2 cellular contexts compared by ENCODE assay signal in genomic region chr7:20834656-20835055, GRCh38.
TF ChIP-seq lines count a peak whose summit lies in the region.

No MANE protein-coding gene starts in this region.

TF ChIP-seq in liver, 16 proteins besides CTCF, POLR2A, EP300 and RAD21:
- TF ChIP-seq MAX (IDR thresholded peaks at IDR 0.05) (no peak), FOXA1 (IDR thresholded peaks at IDR 0.05) (no peak), YY1 (IDR thresholded peaks at IDR 0.05) (no peak), FOXA2 (IDR thresholded peaks at IDR 0.05) (no peak), HNF4A (conservative IDR thresholded peaks at IDR 0.05) (no peak), NR2F2 (IDR thresholded peaks at IDR 0.05) (no peak), HNF4G (IDR thresholded peaks at IDR 0.05) (no peak), EGR1 (IDR thresholded peaks at IDR 0.05; ENCODE audit: low read depth in 2 of 2) (no peak), REST (IDR thresholded peaks at IDR 0.05) (no peak)

TF ChIP-seq in HepG2, 621 proteins besides CTCF, POLR2A, EP300 and RAD21:
- TF ChIP-seq FOXA1 (IDR thresholded peaks at IDR 0.05) (no peak), FOXA1 (CRISPR knock-in tag; IDR thresholded peaks at IDR 0.05) (no peak), TEAD2 (CRISPR knock-in tag; IDR thresholded peaks at IDR 0.05) (no peak), ZNF790 (CRISPR knock-in tag; IDR thresholded peaks at IDR 0.05; ENCODE audit: borderline replicate concordance) (no peak), ZGPAT (CRISPR knock-in tag; IDR thresholded peaks at IDR 0.05) (no peak), KDM4B (CRISPR knock-in tag; IDR thresholded peaks at IDR 0.05) (no peak), ZNF7 (CRISPR knock-in tag; IDR thresholded peaks at IDR 0.05) (no peak), DNMT1 (CRISPR knock-in tag; IDR thresholded peaks at IDR 0.05) (no peak), NAIF1 (CRISPR knock-in tag; IDR thresholded peaks at IDR 0.05; ENCODE audit: borderline replicate concordance) (no peak), ZNF329 (CRISPR knock-in tag; IDR thresholded peaks at IDR 0.05; ENCODE audit: low read depth) (no peak), RNF2 (conservative IDR thresholded peaks at IDR 0.05; ENCODE audit: low read depth) (no peak), ATF6 (CRISPR knock-in tag; conservative IDR thresholded peaks at IDR 0.05) (no peak), ELF1 (CRISPR knock-in tag; IDR thresholded peaks at IDR 0.05) (no peak)
- TF ChIP-seq, protein P1, sequence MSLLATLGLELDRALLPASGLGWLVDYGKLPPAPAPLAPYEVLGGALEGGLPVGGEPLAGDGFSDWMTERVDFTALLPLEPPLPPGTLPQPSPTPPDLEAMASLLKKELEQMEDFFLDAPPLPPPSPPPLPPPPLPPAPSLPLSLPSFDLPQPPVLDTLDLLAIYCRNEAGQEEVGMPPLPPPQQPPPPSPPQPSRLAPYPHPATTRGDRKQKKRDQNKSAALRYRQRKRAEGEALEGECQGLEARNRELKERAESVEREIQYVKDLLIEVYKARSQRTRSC (CRISPR knock-in tag; IDR thresholded peaks at IDR 0.05; ENCODE audit: low read depth): no peak
TF ChIP-seq in HepG2: peak in this region for 0.
